10 cellular contexts compared by ENCODE assay signal in the genomic region with DNA sequence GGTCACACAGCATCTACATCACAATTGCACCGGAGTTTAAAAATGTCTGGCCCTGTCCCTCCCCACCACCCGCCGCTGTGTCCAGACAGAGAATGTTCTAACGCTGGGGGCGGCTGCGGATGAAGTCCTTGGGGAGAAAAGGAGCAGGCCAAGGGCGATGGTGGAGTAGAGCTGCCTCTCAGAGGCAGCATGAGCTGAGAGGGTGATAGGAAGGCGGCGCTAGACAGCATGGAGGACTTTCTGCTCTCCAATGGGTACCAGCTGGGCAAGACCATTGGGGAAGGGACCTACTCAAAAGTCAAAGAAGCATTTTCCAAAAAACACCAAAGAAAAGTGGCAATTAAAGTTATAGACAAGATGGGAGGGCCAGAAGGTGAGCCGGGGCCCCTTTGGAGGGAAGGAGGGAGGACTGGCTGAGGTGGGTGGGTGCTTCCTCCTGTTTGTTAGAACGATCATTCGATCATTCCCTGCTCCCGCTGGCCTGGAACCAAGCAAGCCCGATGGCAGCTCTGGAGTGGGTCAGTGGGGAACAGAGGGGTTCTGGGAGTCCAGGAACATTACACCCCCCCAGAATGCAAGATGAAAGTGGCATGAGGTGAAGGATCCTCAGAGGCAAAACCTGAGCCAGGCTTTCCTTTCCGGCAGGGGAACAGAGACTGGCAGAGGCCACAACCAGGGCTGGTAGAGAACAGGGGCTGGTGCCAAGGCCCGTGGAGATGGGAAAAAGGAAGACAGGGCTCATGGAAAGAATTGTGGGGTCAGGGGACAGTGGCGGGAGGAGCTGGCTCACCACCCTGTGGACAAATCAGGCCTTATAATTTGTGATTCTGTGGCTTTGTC. TPM values are rescaled to one million over a fixed set of nuclear protein-coding genes. Genes with fewer than 3 reads are reported as not detected.
A peak's percentile ranks its signal among the peaks of the same experiment; 100 is the strongest.
DNase-seq lines count a peak whose midpoint lies in the region; ATAC-seq and TF ChIP-seq lines count a peak whose summit lies in the region.
"Had no signal": no experiment of that assay in that cellular context is flagged by ENCODE, and none has a peak within 500 bp of the region (broad histone marks: within the 10 kb centered on the region; RNA-seq: fewer than 3 reads in every experiment).

A gene with protein sequence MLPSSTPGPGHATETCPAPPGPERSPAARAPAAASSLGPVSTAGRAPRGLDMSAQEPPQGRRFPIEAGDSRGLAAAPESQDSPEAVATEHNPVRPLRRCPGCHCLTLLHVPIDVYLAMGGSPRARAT (minus strand): TSS at position 12 of the 840 bp plus-strand sequence. CDS start 394 bp downstream, outside the sequence.
A gene with protein sequence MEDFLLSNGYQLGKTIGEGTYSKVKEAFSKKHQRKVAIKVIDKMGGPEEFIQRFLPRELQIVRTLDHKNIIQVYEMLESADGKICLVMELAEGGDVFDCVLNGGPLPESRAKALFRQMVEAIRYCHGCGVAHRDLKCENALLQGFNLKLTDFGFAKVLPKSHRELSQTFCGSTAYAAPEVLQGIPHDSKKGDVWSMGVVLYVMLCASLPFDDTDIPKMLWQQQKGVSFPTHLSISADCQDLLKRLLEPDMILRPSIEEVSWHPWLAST (plus strand): TSS at position 66 of the 840 bp plus-strand sequence. CDS start 163 bp downstream, at position 229.

- peaks cover 16% of the 10 kb centered on the region for H3K27me3 Mint-ChIP-seq in neural progenitor cell (ENCODE audit: insufficient read depth, low read depth)

- H2AFZ ChIP-seq in neural progenitor cell (replicated peaks): peak within 1 kb of the TSS; percentile 51

- TF ChIP-seq CTCF in AG10803 (conservative IDR thresholded peaks at IDR 0.05; ENCODE audit: low read length) (no peak), RWPE1 (conservative IDR thresholded peaks at IDR 0.05; ENCODE audit: low read depth) (no peak), esophagus squamous epithelium (IDR thresholded peaks at IDR 0.05) (no peak), neural progenitor cell (IDR thresholded peaks at IDR 0.05) (no peak)

- no peak for ATAC-seq in HG02642 (IDR thresholded peaks at IDR 0.05; ENCODE audit: poor library complexity, unreplicated experiment)

- H3K27ac ChIP-seq in RWPE1 (peak within 1 kb of the TSS; percentile 26), esophagus squamous epithelium (peak within 1 kb of the TSS in 2 of 4 donors; percentile 19 to 55), neural progenitor cell (no peak within 1 kb of the TSS)

- no peak within 1 kb of the TSS for H3K27ac Mint-ChIP-seq in neural progenitor cell

- WGBS in esophagus squamous epithelium, 2 donors: 74 to 76% methylated on average over 14 to 15 of the region's 17 CpGs

- no peak for TF ChIP-seq POLR2A in esophagus squamous epithelium (IDR thresholded peaks at IDR 0.05)

- DNase-seq in AG10803 (ENCODE audit: low read depth): no peak
- no peak for DNase-seq in RWPE1 (ENCODE audit: low spot score)
- no peak for DNase-seq in esophagus squamous epithelium (lab: John Stamatoyannopoulos, UW)
- DNase-seq in neural progenitor cell (ENCODE audit: low spot score): no peak
- no peak for DNase-seq in NCI-H2171 treated with DMSO at 0.1 percent for 48 hours (lab: John Stamatoyannopoulos, UW)
- no peak for DNase-seq in mucosa of gallbladder (ENCODE audit: low spot score)
- no peak for DNase-seq in C1 segment of cervical spinal cord (lab: John Stamatoyannopoulos, UW)
- DNase-seq: kidney glomerular epithelial cell, NCI-H2029 treated with DMSO at 0.1 percent for 48 hours had no signal

- H3K36me3 ChIP-seq in esophagus squamous epithelium (peaks cover 0 to 46% (median 24%) of the 10 kb centered on the region in 3 donors), neural progenitor cell (no peaks in the 10 kb centered on the region)

- peaks cover 18% of the 10 kb centered on the region for H3K4me1 Mint-ChIP-seq in neural progenitor cell

- POLR2A ChIA-PET in RWPE1 (lab: Yijun Ruan, JAX; ENCODE audit: low non-redundant PET): no interaction called here

- H4K20me1 ChIP-seq in neural progenitor cell (ENCODE audit: low read depth): peaks cover 6% of the 10 kb centered on the region

- peak within 1 kb of the TSS; percentile 13 for H3K4me3 Mint-ChIP-seq in neural progenitor cell

- H3K36me3 Mint-ChIP-seq in neural progenitor cell: peaks cover 17% of the 10 kb centered on the region

- H3K79me2 ChIP-seq in neural progenitor cell (ENCODE audit: low read depth): no peaks in the 10 kb centered on the region

- peak within 1 kb of the TSS; percentile 35 for H3K4me3 ChIP-seq in AG10803 (ENCODE audit: low read length)
- peak within 1 kb of the TSS; percentile 31 to 65 (median 44) for H3K4me3 ChIP-seq in esophagus squamous epithelium
- H3K4me3 ChIP-seq in neural progenitor cell: peak within 1 kb of the TSS; percentile 37

- no peaks in the 10 kb centered on the region for H3K9me3 Mint-ChIP-seq in neural progenitor cell

- H3K9me3 ChIP-seq in esophagus squamous epithelium (no peaks in the 10 kb centered on the region), neural progenitor cell (ENCODE audit: low read depth) (no peaks in the 10 kb centered on the region)

- peaks cover 0 to 4% (median 0%) of the 10 kb centered on the region in 4 donors for H3K27me3 ChIP-seq in esophagus squamous epithelium
- H3K27me3 ChIP-seq in neural progenitor cell: peaks cover 30% of the 10 kb centered on the region

- H3K9ac ChIP-seq in neural progenitor cell: no peak within 1 kb of the TSS

- peak within 1 kb of the TSS; percentile 70 for H3K4me2 ChIP-seq in neural progenitor cell

- intact Hi-C loops in esophagus squamous epithelium (cut with DNase I): no loop called here

- H3K4me1 ChIP-seq in esophagus squamous epithelium (peaks cover 6 to 22% (median 12%) of the 10 kb centered on the region in 3 donors), neural progenitor cell (peaks cover 4% of the 10 kb centered on the region)

- CTCF ChIA-PET in RWPE1 (lab: Yijun Ruan, JAX): interaction anchor here (0.6 to 1.3 kb wide), 3 partner anchors 10 to 147 kb away, joined by 3 read pairs; no protein-coding TSS in a partner anchor

- peaks cover 12% of the 10 kb centered on the region for H3F3A ChIP-seq in neural progenitor cell (ENCODE audit: low read depth)

RNA-seq across cellular contexts. Expression of the first gene that starts in this region (rescaled TPM):
- total RNA-seq in esophagus squamous epithelium (1 to 10 TPM; 1.4 to 7.1 (median 3.2) TPM), neural progenitor cell (ENCODE audit: low replicate concordance) (3.8 and 7.6 TPM in 2 replicates), mucosa of gallbladder (11.1 TPM)

RNA-seq across cellular contexts. Expression of the second gene that starts in this region (rescaled TPM):
- total RNA-seq in esophagus squamous epithelium: under 1 TPM in 2 of 4 donors, not detected in 2; 0.31 to 0.57 TPM
- total RNA-seq in neural progenitor cell (ENCODE audit: low replicate concordance): not detected in 2 replicates
- 3.3 TPM for total RNA-seq in mucosa of gallbladder
